In genomic region chr3:188916934-188917391, GRCh38 we compare ENCODE assay signal across 10 cellular contexts.
DNase-seq lines count a peak whose midpoint lies in the region; ATAC-seq and TF ChIP-seq lines count a peak whose summit lies in the region.
"Had no signal": no experiment of that assay in that cellular context is flagged by ENCODE, and none has a peak within 500 bp of the region (broad histone marks: within the 10 kb centered on the region; RNA-seq: fewer than 3 reads in every experiment).

No MANE protein-coding gene starts in this region.

- no peak for ATAC-seq in HG03039 (IDR thresholded peaks at IDR 0.05; ENCODE audit: unreplicated experiment)

- TF ChIP-seq CTCF in cardiac fibroblast (IDR thresholded peaks at IDR 0.05; ENCODE audit: low read depth, low read length) = no peak

- peak; percentile 23 for DNase-seq in stimulated activated CD4-positive, alpha-beta T cell treated with anti-CD3 and anti-CD28 coated beads, Interleukin-4, amount 100 ng/mL, for 24 hours
- DNase-seq in stimulated activated CD4-positive, alpha-beta T cell treated with anti-CD3 and anti-CD28 coated beads, Interleukin-12 subunit alpha, Interleukin-12 subunit beta, amount 100 ng/mL, for 4 hours = no peak
- peak; percentile 91 for DNase-seq in Jurkat, Clone E6-1 (ENCODE audit: low read depth, low spot score)
- DNase-seq in cardiac fibroblast (ENCODE audit: low read depth in 2 of 2) (peak; percentile 27 to 32), DMS153 (lab: John Stamatoyannopoulos, UW) (no peak), HPDE6-E6E7 (ENCODE audit: extremely low spot score) (no peak), ecto neural progenitor cell (ENCODE audit: low spot score) (no peak)
- DNase-seq: H9, NCI-H146 had no signal

- H3K4me3 ChIP-seq in Jurkat, Clone E6-1 (ENCODE audit: low read length) = no peak overlapping the region
- no peak overlapping the region for H3K4me3 ChIP-seq in cardiac fibroblast (replicated peaks in 1 of 2; ENCODE audit: low read depth in 2 of 2, low read length in 2 of 2)

Comparison
In these comparisons a context has a peak if more than half of its experiments do, and no peak if none do; other contexts are left out.
1. DNase-seq: peak in stimulated activated CD4-positive, alpha-beta T cell treated with anti-CD3 and anti-CD28 coated beads, Interleukin-4, amount 100 ng/mL, for 24 hours (single experiment), Jurkat, Clone E6-1 (single experiment) and cardiac fibroblast (2 of 2); none in stimulated activated CD4-positive, alpha-beta T cell treated with anti-CD3 and anti-CD28 coated beads, Interleukin-12 subunit alpha, Interleukin-12 subunit beta, amount 100 ng/mL, for 4 hours (single experiment), DMS153 (single experiment), HPDE6-E6E7 (single experiment) and ecto neural progenitor cell (single experiment).